ENCODE assay signal across 1 cellular context in the genomic region with DNA sequence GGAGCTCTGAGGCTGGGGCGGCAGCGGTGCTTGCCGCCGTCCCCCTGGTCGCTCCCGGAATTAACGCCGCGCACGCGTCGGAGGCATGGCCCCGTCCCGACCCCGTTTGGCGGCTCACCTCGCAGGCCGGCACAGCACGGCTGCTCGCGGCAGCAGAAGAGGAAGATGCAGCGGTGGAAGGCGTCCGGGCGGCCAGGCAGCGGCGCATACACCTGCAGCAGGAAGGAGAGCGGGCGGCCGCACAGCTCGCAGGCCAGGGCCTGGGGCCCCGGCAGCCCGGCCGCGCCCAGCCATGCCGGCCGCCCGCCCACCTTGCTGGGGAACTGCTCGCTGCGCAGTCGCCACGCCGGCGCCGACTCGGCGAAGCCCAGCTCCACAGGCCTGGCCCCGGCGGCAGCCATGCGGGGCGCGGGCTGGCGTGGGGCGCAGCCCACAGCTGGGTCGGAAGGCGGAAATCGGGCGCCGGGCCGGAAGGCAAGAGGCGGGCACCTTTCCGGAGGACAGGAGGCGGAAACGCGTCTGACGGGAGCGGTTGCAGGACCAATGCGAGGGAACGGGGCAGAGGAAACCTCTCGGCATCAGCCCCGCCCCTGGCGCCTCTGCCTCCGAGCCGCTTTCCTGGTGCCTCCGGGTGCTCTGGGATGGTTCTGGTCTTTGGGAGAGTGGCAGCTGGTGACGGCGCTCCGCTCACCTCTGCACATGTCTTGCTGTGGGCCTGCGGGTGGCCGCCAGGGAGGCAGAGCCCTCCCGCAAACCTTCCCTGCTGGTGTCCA.
A peak's percentile ranks its signal among the peaks of the same experiment; 100 is the strongest.
TF ChIP-seq lines count a peak whose summit lies in the region.

Gene PDCD2 (minus strand): TSS at position 457 of the 773 bp plus-strand sequence. CDS start 56 bp downstream, at position 401.

TF ChIP-seq in HepG2, 621 proteins besides CTCF, POLR2A, EP300 and RAD21 (continued from another document and continues in another):
- TF ChIP-seq ZBTB20 (CRISPR knock-in tag; IDR thresholded peaks at IDR 0.05; ENCODE audit: borderline replicate concordance, low read depth) (no peak), NKX3-1 (CRISPR knock-in tag; IDR thresholded peaks at IDR 0.05) (no peak; the same call in 1 of the 2 replicates), MEIS2 (CRISPR knock-in tag; IDR thresholded peaks at IDR 0.05) (peak; percentile 88), ZNF34 (CRISPR knock-in tag; IDR thresholded peaks at IDR 0.05; ENCODE audit: borderline replicate concordance) (no peak), CEBPZ (IDR thresholded peaks at IDR 0.05; ENCODE audit: low read length) (no peak), FOXC1 (CRISPR knock-in tag; IDR thresholded peaks at IDR 0.05; ENCODE audit: borderline replicate concordance) (no peak), ZNF225 (CRISPR knock-in tag; IDR thresholded peaks at IDR 0.05) (no peak), HNF4G (IDR thresholded peaks at IDR 0.05; ENCODE audit: borderline replicate concordance, low read depth, low read length) (no peak), HNF4G (CRISPR knock-in tag; IDR thresholded peaks at IDR 0.05; ENCODE audit: borderline replicate concordance, low read depth) (peak; percentile 75), ZNF567 (CRISPR knock-in tag; IDR thresholded peaks at IDR 0.05; ENCODE audit: borderline replicate concordance) (no peak), ZNF780A (CRISPR knock-in tag; IDR thresholded peaks at IDR 0.05) (no peak), CREBL2 (CRISPR knock-in tag; IDR thresholded peaks at IDR 0.05; ENCODE audit: borderline replicate concordance) (0 out of 2 replicates have a peak, but pooled peaks have one; percentile 46), HNF4A (CRISPR knock-in tag; IDR thresholded peaks at IDR 0.05) (no peak), TGIF2 (CRISPR knock-in tag; IDR thresholded peaks at IDR 0.05) (no peak), GATAD1 (CRISPR knock-in tag; IDR thresholded peaks at IDR 0.05) (peak; percentile 95), HOXA3 (CRISPR knock-in tag; IDR thresholded peaks at IDR 0.05) (peak; percentile 91), MED13 (CRISPR knock-in tag; IDR thresholded peaks at IDR 0.05) (peak; percentile 80; the same call in 1 of the 2 replicates), ZBTB42 (CRISPR knock-in tag; IDR thresholded peaks at IDR 0.05) (no peak), NCOA5 (CRISPR knock-in tag; IDR thresholded peaks at IDR 0.05) (no peak), MAFK (conservative IDR thresholded peaks at IDR 0.05 in 1 of 2, IDR thresholded peaks at IDR 0.05 in 1 of 2; ENCODE audit: low read length in 2 of 2) (no peak), POLR2G (IDR thresholded peaks at IDR 0.05; ENCODE audit: low read depth, low read length) (peak; percentile 96), ZNF777 (CRISPR knock-in tag; IDR thresholded peaks at IDR 0.05) (peak; percentile 53; the same call in 1 of the 2 replicates), ZSCAN12 (CRISPR knock-in tag; IDR thresholded peaks at IDR 0.05) (0 out of 2 replicates have a peak, but pooled peaks have one; percentile 52), ZNF143 (CRISPR knock-in tag; IDR thresholded peaks at IDR 0.05) (peak; percentile 55; the same call in 1 of the 2 replicates), XBP1 (CRISPR knock-in tag; IDR thresholded peaks at IDR 0.05) (peak; percentile 90), FOXK2 (IDR thresholded peaks at IDR 0.05) (no peak), BHLHE40 (IDR thresholded peaks at IDR 0.05; ENCODE audit: low read length) (no peak), ZNF740 (CRISPR knock-in tag; IDR thresholded peaks at IDR 0.05) (peak; percentile 70; the same call in 1 of the 2 replicates), SRY (CRISPR knock-in tag; IDR thresholded peaks at IDR 0.05) (peak; percentile 90; the same call in 1 of the 2 replicates), XRCC5 (optimal IDR thresholded peaks at IDR 0.05; ENCODE audit: low read length) (peak; percentile 93), CHD4 (IDR thresholded peaks at IDR 0.05; ENCODE audit: borderline replicate concordance, low read length) (no peak)
- TF ChIP-seq, protein P1, sequence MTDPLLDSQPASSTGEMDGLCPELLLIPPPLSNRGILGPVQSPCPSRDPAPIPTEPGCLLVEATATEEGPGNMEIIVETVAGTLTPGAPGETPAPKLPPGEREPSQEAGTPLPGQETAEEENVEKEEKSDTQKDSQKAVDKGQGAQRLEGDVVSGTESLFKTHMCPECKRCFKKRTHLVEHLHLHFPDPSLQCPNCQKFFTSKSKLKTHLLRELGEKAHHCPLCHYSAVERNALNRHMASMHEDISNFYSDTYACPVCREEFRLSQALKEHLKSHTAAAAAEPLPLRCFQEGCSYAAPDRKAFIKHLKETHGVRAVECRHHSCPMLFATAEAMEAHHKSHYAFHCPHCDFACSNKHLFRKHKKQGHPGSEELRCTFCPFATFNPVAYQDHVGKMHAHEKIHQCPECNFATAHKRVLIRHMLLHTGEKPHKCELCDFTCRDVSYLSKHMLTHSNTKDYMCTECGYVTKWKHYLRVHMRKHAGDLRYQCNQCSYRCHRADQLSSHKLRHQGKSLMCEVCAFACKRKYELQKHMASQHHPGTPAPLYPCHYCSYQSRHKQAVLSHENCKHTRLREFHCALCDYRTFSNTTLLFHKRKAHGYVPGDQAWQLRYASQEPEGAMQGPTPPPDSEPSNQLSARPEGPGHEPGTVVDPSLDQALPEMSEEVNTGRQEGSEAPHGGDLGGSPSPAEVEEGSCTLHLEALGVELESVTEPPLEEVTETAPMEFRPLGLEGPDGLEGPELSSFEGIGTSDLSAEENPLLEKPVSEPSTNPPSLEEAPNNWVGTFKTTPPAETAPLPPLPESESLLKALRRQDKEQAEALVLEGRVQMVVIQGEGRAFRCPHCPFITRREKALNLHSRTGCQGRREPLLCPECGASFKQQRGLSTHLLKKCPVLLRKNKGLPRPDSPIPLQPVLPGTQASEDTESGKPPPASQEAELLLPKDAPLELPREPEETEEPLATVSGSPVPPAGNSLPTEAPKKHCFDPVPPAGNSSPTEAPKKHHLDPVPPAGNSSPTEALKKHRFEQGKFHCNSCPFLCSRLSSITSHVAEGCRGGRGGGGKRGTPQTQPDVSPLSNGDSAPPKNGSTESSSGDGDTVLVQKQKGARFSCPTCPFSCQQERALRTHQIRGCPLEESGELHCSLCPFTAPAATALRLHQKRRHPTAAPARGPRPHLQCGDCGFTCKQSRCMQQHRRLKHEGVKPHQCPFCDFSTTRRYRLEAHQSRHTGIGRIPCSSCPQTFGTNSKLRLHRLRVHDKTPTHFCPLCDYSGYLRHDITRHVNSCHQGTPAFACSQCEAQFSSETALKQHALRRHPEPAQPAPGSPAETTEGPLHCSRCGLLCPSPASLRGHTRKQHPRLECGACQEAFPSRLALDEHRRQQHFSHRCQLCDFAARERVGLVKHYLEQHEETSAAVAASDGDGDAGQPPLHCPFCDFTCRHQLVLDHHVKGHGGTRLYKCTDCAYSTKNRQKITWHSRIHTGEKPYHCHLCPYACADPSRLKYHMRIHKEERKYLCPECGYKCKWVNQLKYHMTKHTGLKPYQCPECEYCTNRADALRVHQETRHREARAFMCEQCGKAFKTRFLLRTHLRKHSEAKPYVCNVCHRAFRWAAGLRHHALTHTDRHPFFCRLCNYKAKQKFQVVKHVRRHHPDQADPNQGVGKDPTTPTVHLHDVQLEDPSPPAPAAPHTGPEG (CRISPR knock-in tag; IDR thresholded peaks at IDR 0.05) = no peak; the same call in 1 of the 2 replicates
- TF ChIP-seq, protein P2, sequence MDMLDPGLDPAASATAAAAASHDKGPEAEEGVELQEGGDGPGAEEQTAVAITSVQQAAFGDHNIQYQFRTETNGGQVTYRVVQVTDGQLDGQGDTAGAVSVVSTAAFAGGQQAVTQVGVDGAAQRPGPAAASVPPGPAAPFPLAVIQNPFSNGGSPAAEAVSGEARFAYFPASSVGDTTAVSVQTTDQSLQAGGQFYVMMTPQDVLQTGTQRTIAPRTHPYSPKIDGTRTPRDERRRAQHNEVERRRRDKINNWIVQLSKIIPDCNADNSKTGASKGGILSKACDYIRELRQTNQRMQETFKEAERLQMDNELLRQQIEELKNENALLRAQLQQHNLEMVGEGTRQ (IDR thresholded peaks at IDR 0.05; ENCODE audit: low read depth, low read length) = no peak
- TF ChIP-seq, protein P2 (CRISPR knock-in tag; IDR thresholded peaks at IDR 0.05; ENCODE audit: borderline replicate concordance) = no peak; the same call in 1 of the 2 replicates
- TF ChIP-seq, protein P3, sequence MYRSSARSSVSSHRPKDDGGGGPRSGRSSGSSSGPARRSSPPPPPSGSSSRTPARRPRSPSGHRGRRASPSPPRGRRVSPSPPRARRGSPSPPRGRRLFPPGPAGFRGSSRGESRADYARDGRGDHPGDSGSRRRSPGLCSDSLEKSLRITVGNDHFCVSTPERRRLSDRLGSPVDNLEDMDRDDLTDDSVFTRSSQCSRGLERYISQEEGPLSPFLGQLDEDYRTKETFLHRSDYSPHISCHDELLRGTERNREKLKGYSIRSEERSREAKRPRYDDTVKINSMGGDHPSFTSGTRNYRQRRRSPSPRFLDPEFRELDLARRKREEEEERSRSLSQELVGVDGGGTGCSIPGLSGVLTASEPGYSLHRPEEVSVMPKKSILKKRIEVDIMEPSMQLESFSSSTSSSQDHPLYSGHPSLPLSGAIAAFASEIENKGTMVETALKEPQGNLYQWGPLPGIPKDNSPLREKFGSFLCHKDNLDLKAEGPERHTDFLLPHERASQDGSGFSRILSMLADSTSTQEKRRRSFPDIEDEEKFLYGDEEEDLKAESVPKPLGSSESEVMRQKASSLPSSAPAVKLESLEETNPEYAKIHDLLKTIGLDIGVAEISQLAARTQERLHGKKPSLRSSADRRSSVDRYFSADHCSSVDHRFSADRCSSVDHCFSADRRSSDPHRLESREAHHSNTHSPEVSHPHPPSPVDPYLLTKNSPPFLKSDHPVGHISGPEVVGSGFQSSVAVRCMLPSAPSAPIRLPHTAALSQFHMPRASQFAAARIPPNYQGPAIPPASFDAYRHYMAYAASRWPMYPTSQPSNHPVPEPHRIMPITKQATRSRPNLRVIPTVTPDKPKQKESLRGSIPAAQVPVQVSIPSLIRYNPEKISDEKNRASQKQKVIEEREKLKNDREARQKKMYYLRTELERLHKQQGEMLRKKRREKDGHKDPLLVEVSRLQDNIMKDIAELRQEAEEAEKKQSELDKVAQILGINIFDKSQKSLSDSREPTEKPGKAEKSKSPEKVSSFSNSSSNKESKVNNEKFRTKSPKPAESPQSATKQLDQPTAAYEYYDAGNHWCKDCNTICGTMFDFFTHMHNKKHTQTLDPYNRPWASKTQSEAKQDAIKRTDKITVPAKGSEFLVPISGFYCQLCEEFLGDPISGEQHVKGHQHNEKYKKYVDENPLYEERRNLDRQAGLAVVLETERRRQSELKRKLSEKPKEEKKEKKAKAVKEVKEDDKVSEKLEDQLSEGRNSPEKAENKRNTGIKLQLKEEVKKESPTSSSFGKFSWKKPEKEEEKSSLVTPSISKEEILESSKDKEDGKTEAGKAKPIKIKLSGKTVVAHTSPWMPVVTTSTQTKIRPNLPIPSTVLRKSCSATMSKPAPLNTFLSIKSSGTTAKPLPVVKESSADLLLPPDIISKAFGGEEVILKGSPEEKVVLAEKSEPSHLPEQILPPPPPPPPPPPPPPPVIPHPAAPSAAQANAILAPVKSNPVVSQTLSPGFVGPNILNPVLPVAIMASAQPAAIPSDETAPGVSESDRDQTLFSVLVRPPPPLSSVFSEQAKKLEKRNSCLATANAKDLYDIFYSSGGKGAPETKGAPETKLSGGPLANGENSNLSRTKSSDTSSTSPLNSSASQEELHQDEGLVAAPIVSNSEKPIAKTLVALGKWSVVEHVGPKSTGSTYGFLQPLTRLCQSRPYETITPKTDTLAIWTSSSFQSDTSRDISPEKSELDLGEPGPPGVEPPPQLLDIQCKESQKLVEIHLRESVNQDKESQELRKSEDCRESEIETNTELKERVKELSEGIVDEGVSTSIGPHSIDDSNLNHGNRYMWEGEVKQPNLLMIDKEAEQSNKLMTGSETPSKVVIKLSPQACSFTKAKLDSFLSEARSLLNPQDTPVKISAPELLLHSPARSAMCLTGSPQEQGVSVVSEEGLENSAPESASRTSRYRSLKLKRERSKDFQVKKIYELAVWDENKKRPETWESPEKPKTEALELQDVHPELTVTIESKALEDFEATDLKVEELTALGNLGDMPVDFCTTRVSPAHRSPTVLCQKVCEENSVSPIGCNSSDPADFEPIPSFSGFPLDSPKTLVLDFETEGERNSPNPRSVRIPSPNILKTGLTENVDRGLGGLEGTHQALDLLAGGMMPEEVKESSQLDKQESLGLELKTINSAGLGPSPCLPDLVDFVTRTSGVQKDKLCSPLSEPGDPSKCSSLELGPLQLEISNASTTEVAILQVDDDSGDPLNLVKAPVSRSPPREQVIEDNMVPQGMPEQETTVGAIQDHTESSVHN (CRISPR knock-in tag; IDR thresholded peaks at IDR 0.05) = no peak
- TF ChIP-seq, protein P4, sequence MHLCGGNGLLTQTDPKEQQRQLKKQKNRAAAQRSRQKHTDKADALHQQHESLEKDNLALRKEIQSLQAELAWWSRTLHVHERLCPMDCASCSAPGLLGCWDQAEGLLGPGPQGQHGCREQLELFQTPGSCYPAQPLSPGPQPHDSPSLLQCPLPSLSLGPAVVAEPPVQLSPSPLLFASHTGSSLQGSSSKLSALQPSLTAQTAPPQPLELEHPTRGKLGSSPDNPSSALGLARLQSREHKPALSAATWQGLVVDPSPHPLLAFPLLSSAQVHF (CRISPR knock-in tag; IDR thresholded peaks at IDR 0.05) = no peak
